ENCODE assay signal across 13 cellular contexts in the genomic region with DNA sequence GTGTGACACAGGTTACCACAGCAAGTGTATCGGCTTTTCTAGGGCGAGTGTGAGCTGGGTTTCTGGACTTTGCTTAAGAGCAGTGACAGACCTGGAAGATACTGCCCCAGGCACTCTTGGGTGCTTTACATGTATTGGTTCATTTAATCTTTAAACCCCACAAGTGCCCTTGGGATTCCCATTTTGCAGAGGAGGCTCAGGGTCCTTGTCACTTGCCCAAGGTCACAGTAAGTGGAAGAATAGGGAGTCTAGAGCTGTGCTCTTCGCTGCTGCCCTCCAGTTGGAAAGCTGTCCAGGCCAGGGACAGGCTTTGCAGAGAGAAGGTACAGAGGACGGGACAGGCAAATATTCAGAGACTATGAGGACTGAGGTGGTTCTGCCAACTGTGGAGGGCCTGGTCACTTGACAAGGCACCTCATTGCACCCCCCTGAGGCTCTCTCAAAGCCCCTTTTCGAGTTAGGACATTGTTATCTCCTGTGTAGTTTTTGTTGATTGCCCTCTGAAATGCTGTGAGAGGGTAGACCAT. TPM values are rescaled to one million over a fixed set of nuclear protein-coding genes. Genes with fewer than 3 reads are reported as not detected.
A peak's percentile ranks its signal among the peaks of the same experiment; 100 is the strongest.
DNase-seq lines count a peak whose midpoint lies in the region; ATAC-seq and TF ChIP-seq lines count a peak whose summit lies in the region.
"Had no signal": no experiment of that assay in that cellular context is flagged by ENCODE, and none has a peak within 500 bp of the region (broad histone marks: within the 10 kb centered on the region; RNA-seq: fewer than 3 reads in every experiment).

No MANE protein-coding gene starts in this region.

- CTCF ChIA-PET in activated naive CD4-positive, alpha-beta T cell treated with anti-CD3 and anti-CD28 coated beads for 36 hours (lab: Charles Lee): interaction anchor here (1.2 to 3.5 kb wide), 6 partner anchors 11 to 57 kb away, joined by 3 to 38 read pairs (median 18); no protein-coding TSS in a partner anchor

- no peak overlapping the region for H3K4me2 ChIP-seq in mesendoderm (ENCODE audit: low read length)

- ATAC-seq in upper lobe of left lung (ENCODE audit: low FRiP score in 2 of 2) (no peak), GM21515 (IDR thresholded peaks at IDR 0.05; ENCODE audit: unreplicated experiment) (no peak)

- H3K9ac ChIP-seq in mesendoderm (ENCODE audit: low read length): no peak overlapping the region

- peaks cover 12% of the 10 kb centered on the region for H3K79me2 ChIP-seq in mesendoderm (ENCODE audit: control insufficient read depth, insufficient read depth, low read length)

- no peak for TF ChIP-seq EP300 in upper lobe of left lung (IDR thresholded peaks at IDR 0.05)

- no peak overlapping the region for H2BK15ac ChIP-seq in mesendoderm (replicated peaks; ENCODE audit: low read depth)

- H4K8ac ChIP-seq in mesendoderm (ENCODE audit: low read depth, low read length): no peak overlapping the region

- H3K56ac ChIP-seq in mesendoderm (ENCODE audit: low read length): peak overlapping the region; percentile 56

- no peak overlapping the region for H3K4me3 Mint-ChIP-seq in activated naive CD4-positive, alpha-beta T cell treated with anti-CD3 and anti-CD28 coated beads for 36 hours
- no peak overlapping the region for H3K4me3 Mint-ChIP-seq in activated T-helper 2 cell treated with anti-CD3 and anti-CD28 coated beads, Interferon-gamma antibody, Interleukin-2, Interleukin-4, amounts not matched to agents 10 μg/mL and 5 μg/mL and 100 μg/mL, durations not matched to agents 14 hours and 24 hours and 36 hours (ENCODE audit: low read depth)

- H3K79me1 ChIP-seq in mesendoderm (ENCODE audit: low read length): peaks cover 16% of the 10 kb centered on the region

- no peak overlapping the region for H2BK120ac ChIP-seq in mesendoderm (ENCODE audit: low read depth, low read length)

- no peak for TF ChIP-seq POLR2A in upper lobe of left lung (IDR thresholded peaks at IDR 0.05)

- no peak overlapping the region for H3K4ac ChIP-seq in mesendoderm (ENCODE audit: low read depth, low read length)

- peaks cover 4% of the 10 kb centered on the region for H3K36me3 ChIP-seq in mesendoderm (ENCODE audit: control insufficient read depth, insufficient read depth, low read length)
- peaks cover 0 to 4% (median 2%) of the 10 kb centered on the region in 4 donors for H3K36me3 ChIP-seq in upper lobe of left lung

- no peak overlapping the region for H2AK5ac ChIP-seq in mesendoderm (ENCODE audit: low read length)

- peaks cover 51% of the 10 kb centered on the region for H3K36me3 Mint-ChIP-seq in activated naive CD4-positive, alpha-beta T cell treated with anti-CD3 and anti-CD28 coated beads for 36 hours (ENCODE audit: low read depth)
- H3K36me3 Mint-ChIP-seq in activated T-helper 2 cell treated with anti-CD3 and anti-CD28 coated beads, Interferon-gamma antibody, Interleukin-2, Interleukin-4, amounts not matched to agents 10 μg/mL and 5 μg/mL and 100 μg/mL, durations not matched to agents 14 hours and 24 hours and 36 hours (ENCODE audit: low read depth): peaks cover 60% of the 10 kb centered on the region

- H3K4me3 ChIP-seq in mesendoderm (ENCODE audit: low read length) (no peak overlapping the region), upper lobe of left lung (no peak overlapping the region), dorsolateral prefrontal cortex (no peak overlapping the region)
- H3K4me3 ChIP-seq: pancreas had no signal

- H3K4me1 ChIP-seq in mesendoderm (ENCODE audit: control insufficient read depth, low read depth, low read length) (peaks cover 9% of the 10 kb centered on the region), upper lobe of left lung (peaks cover 28 to 54% (median 36%) of the 10 kb centered on the region in 4 donors)

- no peaks in the 10 kb centered on the region for H3K9me3 ChIP-seq in upper lobe of left lung
- H3K9me3 ChIP-seq: pancreas had no signal

- no peak overlapping the region for H3K18ac ChIP-seq in mesendoderm (ENCODE audit: low read length)

- H2BK5ac ChIP-seq in mesendoderm (ENCODE audit: low read length): no peak overlapping the region

- intact Hi-C loops in activated naive CD4-positive, alpha-beta T cell treated with anti-CD3 and anti-CD28 coated beads for 36 hours (cut with micrococcal nuclease): loop anchor here (5.0 kb wide), 3 partner anchors 41 to 401 kb away; a partner anchor contains a TSS
- intact Hi-C loops in activated T-helper 2 cell treated with anti-CD3 and anti-CD28 coated beads, Interferon-gamma antibody, Interleukin-2, Interleukin-4, amounts not matched to agents 10 μg/mL and 5 μg/mL and 100 μg/mL, durations not matched to agents 14 hours and 24 hours and 36 hours (cut with micrococcal nuclease): no loop called here
- intact Hi-C loops in dorsolateral prefrontal cortex (cut with DNase I): no loop called here

- no CpG with 5 or more reads among the region's 5 CpGs for WGBS in mesendoderm (ENCODE audit: extremely low coverage, insufficient coverage, low lambda C conversion rate)
- WGBS in upper lobe of left lung, 2 donors: 69 to 82% methylated on average over 5 of the region's 5 CpGs

- H3K27ac ChIP-seq in mesendoderm (ENCODE audit: low read depth, low read length) (no peak overlapping the region), upper lobe of left lung (peak overlapping the region; percentile 45 to 84 (median 73)), dorsolateral prefrontal cortex (peak overlapping the region in 3 of 59 donors; percentile 19 to 74 (median 40))

- no peak for TF ChIP-seq CTCF in upper lobe of left lung (IDR thresholded peaks at IDR 0.05)
- TF ChIP-seq CTCF in dorsolateral prefrontal cortex (IDR thresholded peaks at IDR 0.05 in 54 of 56, conservative IDR thresholded peaks at IDR 0.05 in 2 of 56; ENCODE audit: low read depth in 1 of 56, partially characterized antibody in 56 of 56): no peak

- H3K23ac ChIP-seq in mesendoderm (ENCODE audit: low read length): no peak overlapping the region

- H3K27me3 Mint-ChIP-seq in activated naive CD4-positive, alpha-beta T cell treated with anti-CD3 and anti-CD28 coated beads for 36 hours (ENCODE audit: low read depth): no peaks in the 10 kb centered on the region
- no peaks in the 10 kb centered on the region for H3K27me3 Mint-ChIP-seq in activated T-helper 2 cell treated with anti-CD3 and anti-CD28 coated beads, Interferon-gamma antibody, Interleukin-2, Interleukin-4, amounts not matched to agents 10 μg/mL and 5 μg/mL and 100 μg/mL, durations not matched to agents 14 hours and 24 hours and 36 hours (ENCODE audit: low read depth)

- H3K27me3 ChIP-seq in mesendoderm (ENCODE audit: insufficient read depth, low read length, poor library complexity): no peaks in the 10 kb centered on the region
- no peaks in the 10 kb centered on the region for H3K27me3 ChIP-seq in upper lobe of left lung
- no peaks in the 10 kb centered on the region for H3K27me3 ChIP-seq in dorsolateral prefrontal cortex
- H3K27me3 ChIP-seq: pancreas had no signal

- H4K5ac ChIP-seq in mesendoderm (ENCODE audit: low read length): no peak overlapping the region

- peak overlapping the region; percentile 98 for H3K27ac Mint-ChIP-seq in activated naive CD4-positive, alpha-beta T cell treated with anti-CD3 and anti-CD28 coated beads for 36 hours
- H3K27ac Mint-ChIP-seq in activated T-helper 2 cell treated with anti-CD3 and anti-CD28 coated beads, Interferon-gamma antibody, Interleukin-2, Interleukin-4, amounts not matched to agents 10 μg/mL and 5 μg/mL and 100 μg/mL, durations not matched to agents 14 hours and 24 hours and 36 hours: peak overlapping the region; percentile 99

- H3K9me3 Mint-ChIP-seq in activated naive CD4-positive, alpha-beta T cell treated with anti-CD3 and anti-CD28 coated beads for 36 hours: no peaks in the 10 kb centered on the region
- no peaks in the 10 kb centered on the region for H3K9me3 Mint-ChIP-seq in activated T-helper 2 cell treated with anti-CD3 and anti-CD28 coated beads, Interferon-gamma antibody, Interleukin-2, Interleukin-4, amounts not matched to agents 10 μg/mL and 5 μg/mL and 100 μg/mL, durations not matched to agents 14 hours and 24 hours and 36 hours

- DNase-seq in activated naive CD4-positive, alpha-beta T cell treated with anti-CD3 and anti-CD28 coated beads for 36 hours: no peak
- no peak for DNase-seq in activated naive CD4-positive, alpha-beta T cell (lab: John Stamatoyannopoulos, UW)
- no peak for DNase-seq in activated T-helper 2 cell treated with anti-CD3 and anti-CD28 coated beads, Interferon-gamma antibody, Interleukin-2, Interleukin-4, amounts not matched to agents 10 μg/mL and 5 μg/mL and 100 μg/mL, durations not matched to agents 14 hours and 24 hours and 36 hours (ENCODE audit: low spot score)
- DNase-seq in mesendoderm (no peak), upper lobe of left lung (no peak), dorsolateral prefrontal cortex (no peak), DMS 273 treated with DMSO at 0.1 percent for 48 hours (lab: John Stamatoyannopoulos, UW) (no peak)
- DNase-seq: activated CD8-positive, alpha-beta memory T cell treated with anti-CD3 and anti-CD28 coated beads for 24 hours; kidney; MM.1S; NCI-H510A had no signal

- peaks cover 84% of the 10 kb centered on the region for H3K4me1 Mint-ChIP-seq in activated naive CD4-positive, alpha-beta T cell treated with anti-CD3 and anti-CD28 coated beads for 36 hours (ENCODE audit: low read depth)
- H3K4me1 Mint-ChIP-seq in activated T-helper 2 cell treated with anti-CD3 and anti-CD28 coated beads, Interferon-gamma antibody, Interleukin-2, Interleukin-4, amounts not matched to agents 10 μg/mL and 5 μg/mL and 100 μg/mL, durations not matched to agents 14 hours and 24 hours and 36 hours (ENCODE audit: low read depth): peaks cover 61% of the 10 kb centered on the region

RNA-seq across cellular contexts. Expression of a gene that starts 42.4 kb away (rescaled TPM):
- 10 to 100 TPM; 55.9 to 59.5 TPM for total RNA-seq in activated naive CD4-positive, alpha-beta T cell treated with anti-CD3 and anti-CD28 coated beads for 36 hours
- 14.6 and 16.3 TPM in 2 replicates for total RNA-seq in activated T-helper 2 cell treated with anti-CD3 and anti-CD28 coated beads, Interferon-gamma antibody, Interleukin-2, Interleukin-4, amounts not matched to agents 10 μg/mL and 5 μg/mL and 100 μg/mL, durations not matched to agents 14 hours and 24 hours and 36 hours
- 5.3 TPM for polyA plus RNA-seq in mesendoderm (2013, experiment 1 of 2)
- polyA plus RNA-seq in mesendoderm (2013, experiment 2 of 2): 4.7 TPM
- total RNA-seq in upper lobe of left lung: 10 to 100 TPM in 4 of 6 donors, 1 to 10 TPM in 2; 7.4 to 29.3 (median 15.9) TPM
- 10 to 100 TPM in 50 of 120 experiments, 1 to 10 TPM in 70; 4.8 to 17.2 (median 9.6) TPM for total RNA-seq in dorsolateral prefrontal cortex

RNA-seq across cellular contexts. Expression of a gene that starts 57.9 kb away (rescaled TPM):
- 100 to 1,000 TPM; 160 to 161 TPM for total RNA-seq in activated naive CD4-positive, alpha-beta T cell treated with anti-CD3 and anti-CD28 coated beads for 36 hours
- 151 and 154 TPM in 2 replicates for total RNA-seq in activated T-helper 2 cell treated with anti-CD3 and anti-CD28 coated beads, Interferon-gamma antibody, Interleukin-2, Interleukin-4, amounts not matched to agents 10 μg/mL and 5 μg/mL and 100 μg/mL, durations not matched to agents 14 hours and 24 hours and 36 hours
- polyA plus RNA-seq in mesendoderm (2013, experiment 1 of 2): 240 TPM
- 241 TPM for polyA plus RNA-seq in mesendoderm (2013, experiment 2 of 2)
- total RNA-seq in upper lobe of left lung (10 to 100 TPM; 31.1 to 61.2 (median 55.3) TPM), dorsolateral prefrontal cortex (100 to 1,000 TPM in 2 of 120 experiments, 10 to 100 TPM in 118; 50.2 to 109 (median 75.1) TPM)
